ENCODE assay signal across 19 cellular contexts in the genomic region with DNA sequence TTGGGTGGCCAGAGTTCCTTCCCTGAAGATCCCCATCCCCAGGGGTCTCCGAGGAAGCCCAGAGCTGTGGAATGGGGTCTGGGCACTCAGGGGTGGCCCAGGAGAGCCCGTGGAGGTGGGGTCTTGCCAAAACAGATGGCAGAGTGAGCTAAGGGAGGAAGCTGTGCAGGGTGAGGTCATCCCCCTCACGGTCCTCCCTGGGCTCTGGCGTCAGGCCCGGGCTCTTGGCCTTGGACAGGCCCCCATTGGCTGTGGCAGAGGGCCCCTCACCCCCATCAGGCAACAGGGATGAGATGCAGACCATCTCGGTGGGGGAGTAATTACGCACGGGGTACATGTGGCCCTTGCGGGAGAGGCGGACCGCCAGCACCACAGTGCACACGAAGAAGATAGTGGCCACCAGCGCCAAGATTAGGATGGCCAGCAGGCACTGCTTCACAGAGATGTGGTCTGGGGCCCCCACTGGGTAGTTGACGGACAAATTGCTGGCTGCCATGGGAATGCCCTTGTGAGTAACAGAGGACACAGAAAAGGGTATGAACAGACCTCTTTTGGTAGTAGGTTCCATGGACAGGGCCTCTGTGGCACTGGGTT. TPM values are rescaled to one million over a fixed set of nuclear protein-coding genes. Genes with fewer than 3 reads are reported as not detected.
A peak's percentile ranks its signal among the peaks of the same experiment; 100 is the strongest.
DNase-seq lines count a peak whose midpoint lies in the region; ATAC-seq and TF ChIP-seq lines count a peak whose summit lies in the region.
"Had no signal": no experiment of that assay in that cellular context is flagged by ENCODE, and none has a peak within 500 bp of the region (broad histone marks: within the 10 kb centered on the region; RNA-seq: fewer than 3 reads in every experiment).

No MANE protein-coding gene starts in this region.

- no peaks in the 10 kb centered on the region for H3K79me1 ChIP-seq in mesenchymal stem cell (replicated peaks; ENCODE audit: low read length, poor library complexity, severe bottlenecking)

- H3K4me1 ChIP-seq in mesenchymal stem cell (ENCODE audit: control insufficient read depth, insufficient read depth, low read depth, low read length) (peaks cover 16% of the 10 kb centered on the region), esophagus muscularis mucosa (peaks cover 5 to 17% (median 14%) of the 10 kb centered on the region in 4 donors)

- H3K36me3 Mint-ChIP-seq in activated naive CD8-positive, alpha-beta T cell = peaks cover 9% of the 10 kb centered on the region
- H3K36me3 Mint-ChIP-seq in activated naive CD8-positive, alpha-beta T cell treated with anti-CD3 and anti-CD28 coated beads, Interleukin-2, amount 50 U/mL, for 24 hours (ENCODE audit: low read depth) = peaks cover 26% of the 10 kb centered on the region
- H3K36me3 Mint-ChIP-seq in activated T-helper 17 cell treated with anti-CD3 and anti-CD28 coated beads, Interleukin-2, amount 50 U/mL, for 72 hours (ENCODE audit: low read depth) = peaks cover 80% of the 10 kb centered on the region
- H3K36me3 Mint-ChIP-seq: mesothelial cell of epicardium had no signal

- H3K9ac ChIP-seq in mesenchymal stem cell (ENCODE audit: low read length) = no peak overlapping the region

- peak overlapping the region in 1 of 2 experiments; percentile 35 for H3K14ac ChIP-seq in mesenchymal stem cell (ENCODE audit: low read length in 2 of 2)

- TF ChIP-seq EP300 in esophagus muscularis mucosa (IDR thresholded peaks at IDR 0.05) = no peak

- TF ChIP-seq POLR2A in esophagus muscularis mucosa (IDR thresholded peaks at IDR 0.05; ENCODE audit: low read depth) = no peak

- H3K4me3 ChIP-seq in mesenchymal stem cell (ENCODE audit: insufficient read depth in 1 of 2, low read depth in 1 of 2, low read length in 2 of 2) = no peak overlapping the region
- no peak overlapping the region for H3K4me3 ChIP-seq in esophagus muscularis mucosa
- H3K4me3 ChIP-seq: smooth muscle cell, vagina had no signal

- no peak overlapping the region for H2AFZ ChIP-seq in mesenchymal stem cell (ENCODE audit: low read depth, low read length)

- ATAC-seq in activated naive CD8-positive, alpha-beta T cell treated with anti-CD3 and anti-CD28 coated beads, Interleukin-2, amount 50 U/mL, for 24 hours = no peak
- ATAC-seq in activated T-helper 17 cell treated with anti-CD3 and anti-CD28 coated beads, Interleukin-2, amount 50 U/mL, for 72 hours (replicated peaks) = no peak
- ATAC-seq in stimulated activated naive CD8-positive, alpha-beta T cell treated with anti-CD3 and anti-CD28 coated beads, Interleukin-15, amount 100 ng/mL, for 72 hours = peak; percentile 26
- no peak for ATAC-seq in GM19351 (IDR thresholded peaks at IDR 0.05; ENCODE audit: unreplicated experiment)

- peak overlapping the region; percentile 16 to 57 for H3K18ac ChIP-seq in mesenchymal stem cell (ENCODE audit: low read depth in 1 of 2, low read length in 2 of 2)

- peaks cover 62% of the 10 kb centered on the region for H3K4me1 Mint-ChIP-seq in activated naive CD8-positive, alpha-beta T cell (ENCODE audit: low read depth)
- H3K4me1 Mint-ChIP-seq in activated naive CD8-positive, alpha-beta T cell treated with anti-CD3 and anti-CD28 coated beads, Interleukin-2, amount 50 U/mL, for 24 hours = peaks cover 54% of the 10 kb centered on the region
- H3K4me1 Mint-ChIP-seq in activated T-helper 17 cell treated with anti-CD3 and anti-CD28 coated beads, Interleukin-2, amount 50 U/mL, for 72 hours = peaks cover 32% of the 10 kb centered on the region
- H3K4me1 Mint-ChIP-seq in stimulated activated naive CD8-positive, alpha-beta T cell treated with anti-CD3 and anti-CD28 coated beads, Interleukin-15, amount 100 ng/mL, for 72 hours = peaks cover 73% of the 10 kb centered on the region

- no peak overlapping the region for H3K4me3 Mint-ChIP-seq in activated naive CD8-positive, alpha-beta T cell
- H3K4me3 Mint-ChIP-seq in activated naive CD8-positive, alpha-beta T cell treated with anti-CD3 and anti-CD28 coated beads, Interleukin-2, amount 50 U/mL, for 24 hours = no peak overlapping the region
- H3K4me3 Mint-ChIP-seq in activated T-helper 17 cell treated with anti-CD3 and anti-CD28 coated beads, Interleukin-2, amount 50 U/mL, for 72 hours = peak overlapping the region; percentile 27
- no peak overlapping the region for H3K4me3 Mint-ChIP-seq in stimulated activated naive CD8-positive, alpha-beta T cell treated with anti-CD3 and anti-CD28 coated beads, Interleukin-15, amount 100 ng/mL, for 72 hours
- H3K4me3 Mint-ChIP-seq: mesothelial cell of epicardium had no signal

- peak overlapping the region in 1 of 2 experiments; percentile 17 for H3K4ac ChIP-seq in mesenchymal stem cell (ENCODE audit: low read depth in 1 of 2, low read length in 2 of 2)

- H3K36me3 ChIP-seq in mesenchymal stem cell (ENCODE audit: control insufficient read depth in 1 of 2, insufficient read depth in 2 of 2, low read depth in 1 of 2, low read length in 2 of 2) (peaks cover 0 to 14% of the 10 kb centered on the region in 2 experiments), esophagus muscularis mucosa (peaks cover 0 to 5% (median 0%) of the 10 kb centered on the region in 4 donors)
- H3K36me3 ChIP-seq: vagina had no signal

- H2AK5ac ChIP-seq in mesenchymal stem cell (ENCODE audit: low read length, severe bottlenecking) = peak overlapping the region; percentile 20

- H3K9me3 ChIP-seq in mesenchymal stem cell (ENCODE audit: control insufficient read depth, low read length) (no peaks in the 10 kb centered on the region), esophagus muscularis mucosa (no peaks in the 10 kb centered on the region)
- H3K9me3 ChIP-seq: vagina had no signal

- TF ChIP-seq CTCF in esophagus muscularis mucosa (IDR thresholded peaks at IDR 0.05) = no peak

- H4K91ac ChIP-seq in mesenchymal stem cell (ENCODE audit: low read length) = peak overlapping the region; percentile 60

- no peak for DNase-seq in activated naive CD8-positive, alpha-beta T cell treated with anti-CD3 and anti-CD28 coated beads, Interleukin-2, amount 50 U/mL, for 24 hours
- DNase-seq in mesenchymal stem cell (no peak), esophagus muscularis mucosa (ENCODE audit: extremely low spot score) (no peak)
- DNase-seq in stimulated activated naive CD8-positive, alpha-beta T cell treated with anti-CD3 and anti-CD28 coated beads, Interleukin-15, amount 100 ng/mL, for 72 hours = no peak
- no peak for DNase-seq in activated CD4-positive, CD25-positive, alpha-beta regulatory T cell (lab: John Stamatoyannopoulos, UW)
- DNase-seq: activated CD4-positive, alpha-beta T cell treated with anti-CD3 and anti-CD28 coated beads for 4 hours; amygdala; DMS79; NCI-H446 treated with DMSO at 0.1 percent for 48 hours; SHP77 treated with DMSO at 0.1 percent for 48 hours; stimulated activated naive CD4-positive, alpha-beta T cell treated with Interleukin-2 at 50 U/mL for 16 hours; T-helper 9 cell had no signal

- H2BK12ac ChIP-seq in mesenchymal stem cell (ENCODE audit: low read length in 2 of 2) = peak overlapping the region; percentile 43 to 80

- peak overlapping the region; percentile 97 for H3K27ac Mint-ChIP-seq in activated naive CD8-positive, alpha-beta T cell
- H3K27ac Mint-ChIP-seq in activated naive CD8-positive, alpha-beta T cell treated with anti-CD3 and anti-CD28 coated beads, Interleukin-2, amount 50 U/mL, for 24 hours = no peak overlapping the region
- peak overlapping the region; percentile 91 for H3K27ac Mint-ChIP-seq in activated T-helper 17 cell treated with anti-CD3 and anti-CD28 coated beads, Interleukin-2, amount 50 U/mL, for 72 hours
- H3K27ac Mint-ChIP-seq in stimulated activated naive CD8-positive, alpha-beta T cell treated with anti-CD3 and anti-CD28 coated beads, Interleukin-15, amount 100 ng/mL, for 72 hours = peak overlapping the region; percentile 19 to 93

- intact Hi-C loops in esophagus muscularis mucosa (cut with DNase I) = no loop called here

- H3K9me3 Mint-ChIP-seq in activated naive CD8-positive, alpha-beta T cell (ENCODE audit: low read depth) = no peaks in the 10 kb centered on the region
- no peaks in the 10 kb centered on the region for H3K9me3 Mint-ChIP-seq in activated naive CD8-positive, alpha-beta T cell treated with anti-CD3 and anti-CD28 coated beads, Interleukin-2, amount 50 U/mL, for 24 hours
- H3K9me3 Mint-ChIP-seq in activated T-helper 17 cell treated with anti-CD3 and anti-CD28 coated beads, Interleukin-2, amount 50 U/mL, for 72 hours = no peaks in the 10 kb centered on the region
- H3K9me3 Mint-ChIP-seq in stimulated activated naive CD8-positive, alpha-beta T cell treated with anti-CD3 and anti-CD28 coated beads, Interleukin-15, amount 100 ng/mL, for 72 hours = peaks cover 0 to 7% of the 10 kb centered on the region in 2 donors
- H3K9me3 Mint-ChIP-seq: activated T-helper 1 cell treated with anti-CD3 and anti-CD28 coated beads, Interleukin-12 subunit alpha, Interleukin-12 subunit beta, Interleukin-2, Interleukin-4 antibody, amounts not matched to agents 30 ng/mL and 10 ng/mL and 1 ng/mL, durations not matched to agents 14 hours and 24 hours and 36 hours; mesothelial cell of epicardium had no signal

- H3K27me3 ChIP-seq in mesenchymal stem cell (ENCODE audit: control insufficient read depth in 1 of 2, insufficient read depth in 1 of 2, low read length in 2 of 2) = no peaks in the 10 kb centered on the region
- H3K27me3 ChIP-seq in esophagus muscularis mucosa = no peaks in the 10 kb centered on the region
- H3K27me3 ChIP-seq: vagina had no signal

- no peak overlapping the region for H2BK5ac ChIP-seq in mesenchymal stem cell (ENCODE audit: low read depth, low read length, poor library complexity, severe bottlenecking)

- H3K27ac ChIP-seq in mesenchymal stem cell (ENCODE audit: low read length, poor library complexity, severe bottlenecking) (no peak overlapping the region), esophagus muscularis mucosa (replicated peaks in 1 of 4) (no peak overlapping the region)
- H3K27ac ChIP-seq: vagina had no signal

- peak overlapping the region; percentile 30 for H2BK15ac ChIP-seq in mesenchymal stem cell (ENCODE audit: low read depth, poor library complexity, severe bottlenecking)

- WGBS in mesenchymal stem cell = 94% methylated on average over 14 of the region's 14 CpGs
- WGBS in esophagus muscularis mucosa = 85% methylated on average over 14 of the region's 14 CpGs

- no peak overlapping the region for H3K23ac ChIP-seq in mesenchymal stem cell (ENCODE audit: low read length in 2 of 2)

- H4K8ac ChIP-seq in mesenchymal stem cell (ENCODE audit: low read length) = peak overlapping the region; percentile 85

- no peaks in the 10 kb centered on the region for H3K27me3 Mint-ChIP-seq in activated naive CD8-positive, alpha-beta T cell
- no peaks in the 10 kb centered on the region for H3K27me3 Mint-ChIP-seq in activated naive CD8-positive, alpha-beta T cell treated with anti-CD3 and anti-CD28 coated beads, Interleukin-2, amount 50 U/mL, for 24 hours
- H3K27me3 Mint-ChIP-seq in activated T-helper 17 cell treated with anti-CD3 and anti-CD28 coated beads, Interleukin-2, amount 50 U/mL, for 72 hours = no peaks in the 10 kb centered on the region
- no peaks in the 10 kb centered on the region for H3K27me3 Mint-ChIP-seq in stimulated activated naive CD8-positive, alpha-beta T cell treated with anti-CD3 and anti-CD28 coated beads, Interleukin-15, amount 100 ng/mL, for 72 hours

- H3K4me2 ChIP-seq in mesenchymal stem cell (ENCODE audit: low read length, poor library complexity, severe bottlenecking) = no peak overlapping the region
- H3K4me2 ChIP-seq: smooth muscle cell had no signal

- peak overlapping the region; percentile 88 for H2BK120ac ChIP-seq in mesenchymal stem cell (ENCODE audit: low read depth, low read length)

RNA-seq across cellular contexts. Expression of gene SELPLG, which starts 10.7 kb away (rescaled TPM):
- 10 to 100 TPM; 79.7 to 89.1 TPM for total RNA-seq in activated T-helper 17 cell treated with anti-CD3 and anti-CD28 coated beads, Interleukin-2, amount 50 U/mL, for 72 hours
- polyA plus RNA-seq in mesenchymal stem cell (2013, experiment 1 of 2) = 2.0 TPM
- 2.2 TPM for polyA plus RNA-seq in mesenchymal stem cell (2013, experiment 2 of 2)
- total RNA-seq in esophagus muscularis mucosa = 10 to 100 TPM in 2 of 4 donors, 1 to 10 TPM in 2; 7.2 to 15.7 (median 10.0) TPM
- total RNA-seq: mesothelial cell of epicardium had no signal

RNA-seq across cellular contexts. Expression of gene TMEM119, which starts 25.1 kb away (rescaled TPM):
- under 1 TPM; 0.24 to 0.71 TPM for total RNA-seq in activated T-helper 17 cell treated with anti-CD3 and anti-CD28 coated beads, Interleukin-2, amount 50 U/mL, for 72 hours
- polyA plus RNA-seq in mesenchymal stem cell (2013, experiment 1 of 2) = 108 TPM
- polyA plus RNA-seq in mesenchymal stem cell (2013, experiment 2 of 2) = 109 TPM
- 10 to 100 TPM in 1 of 4 donors, 1 to 10 TPM in 3; 3.6 to 12.2 (median 7.1) TPM for total RNA-seq in esophagus muscularis mucosa
- total RNA-seq: activated T-helper 1 cell treated with anti-CD3 and anti-CD28 coated beads, Interleukin-12 subunit alpha, Interleukin-12 subunit beta, Interleukin-2, Interleukin-4 antibody, amounts not matched to agents 30 ng/mL and 10 ng/mL and 1 ng/mL, durations not matched to agents 14 hours and 24 hours and 36 hours had no signal

Comparison
In these comparisons a context has a peak if more than half of its experiments do, and no peak if none do; other contexts are left out.
1. RNA of gene SELPLG, which starts 10.7 kb away (total RNA-seq): 79.7 to 89.1 TPM in activated T-helper 17 cell treated with anti-CD3 and anti-CD28 coated beads, Interleukin-2, amount 50 U/mL, for 72 hours; 7.2 to 15.7 TPM in esophagus muscularis mucosa; every median in the first group is over 4 times any median in the second.